Comparison of ENCODE assay signal across 5 cellular contexts in genomic region chr15:84924821-84925593, GRCh38. TPM values are rescaled to one million over a fixed set of nuclear protein-coding genes. Genes with fewer than 3 reads are reported as not detected.
"Had no signal": no experiment of that assay in that cellular context is flagged by ENCODE, and none has a peak within 500 bp of the region (broad histone marks: within the 10 kb centered on the region; RNA-seq: fewer than 3 reads in every experiment).

No MANE protein-coding gene starts in this region.

RNA-seq across cellular contexts. Expression of gene SLC28A1, which starts 40.5 kb away (rescaled TPM):
- total RNA-seq: chondrocyte, osteoblast, SK-MEL-5, temporal lobe had no signal
- polyA plus RNA-seq: neural cell had no signal
